ENCODE assay signal across 3 cellular contexts in genomic region chr13:84999252-84999651, GRCh38.
"Had no signal": no experiment of that assay in that cellular context is flagged by ENCODE, and none has a peak within 500 bp of the region (broad histone marks: within the 10 kb centered on the region; RNA-seq: fewer than 3 reads in every experiment).

No MANE protein-coding gene starts in this region.

- ATAC-seq: GM12878 had no signal

- H3K4me3 ChIP-seq: GM12878 had no signal

- DNase-seq: GDM1, GF-D8 had no signal
